In genomic region chr19:16247353-16248182, GRCh38 we compare ENCODE assay signal across 8 cellular contexts. TPM values are rescaled to one million over a fixed set of nuclear protein-coding genes. Genes with fewer than 3 reads are reported as not detected.
DNase-seq lines count a peak whose midpoint lies in the region; ATAC-seq and TF ChIP-seq lines count a peak whose summit lies in the region.

No MANE protein-coding gene starts in this region.

- DNase-seq in DMS153 (lab: John Stamatoyannopoulos, UW) (peak; percentile 11), Karpas-422 (peak; percentile 92), SJCRH30 (peak; percentile 88 to 94), fibroblast of the conjunctiva (ENCODE audit: low read depth) (peak; percentile 47), substantia nigra (lab: John Stamatoyannopoulos, UW) (peak in 46 of 49 donors; percentile 11 to 82 (median 54))
- DNase-seq in activated effector memory CD4-positive, alpha-beta T cell treated with anti-CD3 and anti-CD28 coated beads, Interleukin-2, amount 50 U/mL, for 16 hours, result peak; percentile 93

- no peaks in the 10 kb centered on the region for H3K27me3 ChIP-seq in Karpas-422 (ENCODE audit: low read length)
- H3K27me3 ChIP-seq in SJCRH30, result no peaks in the 10 kb centered on the region
- no peaks in the 10 kb centered on the region for H3K27me3 ChIP-seq in neutrophil

- TF ChIP-seq CTCF in neutrophil (IDR thresholded peaks at IDR 0.05), result peak; percentile 94

- H3K27ac ChIP-seq in Karpas-422 (ENCODE audit: low read length) (no peak overlapping the region), SJCRH30 (no peak overlapping the region), neutrophil (peak overlapping the region; percentile 31), substantia nigra (ENCODE audit: low read depth, low read length, poor library complexity, severe bottlenecking) (no peak overlapping the region)

- H4K20me1 ChIP-seq in Karpas-422 (ENCODE audit: insufficient read depth, low read depth, low read length), result no peaks in the 10 kb centered on the region

- H3K36me3 ChIP-seq in Karpas-422 (ENCODE audit: insufficient read depth, low read length) (no peaks in the 10 kb centered on the region), SJCRH30 (no peaks in the 10 kb centered on the region), neutrophil (no peaks in the 10 kb centered on the region)

- ATAC-seq in GM21526 (IDR thresholded peaks at IDR 0.05; ENCODE audit: low FRiP score, unreplicated experiment), result no peak

- H3K4me1 ChIP-seq in Karpas-422 (ENCODE audit: low read length) (no peaks in the 10 kb centered on the region; the same call in 1 of the 2 replicates), SJCRH30 (no peaks in the 10 kb centered on the region), neutrophil (ENCODE audit: control insufficient read depth in 1 of 2, insufficient read depth in 1 of 2, low read depth in 1 of 2, low read length in 1 of 2) (peaks cover 10% of the 10 kb centered on the region in 2 experiments)

- no peak overlapping the region for H3K4me2 ChIP-seq in Karpas-422 (ENCODE audit: low read depth, low read length, poor library complexity, severe bottlenecking)

- no peaks in the 10 kb centered on the region for H3K79me2 ChIP-seq in Karpas-422 (ENCODE audit: low read length)

- H2AFZ ChIP-seq in Karpas-422 (ENCODE audit: low read length), result no peak overlapping the region

- H3K9ac ChIP-seq in Karpas-422 (ENCODE audit: low read length), result no peak overlapping the region

- H3K9me2 ChIP-seq in Karpas-422 (replicated peaks; ENCODE audit: insufficient read depth, low read length), result no peaks in the 10 kb centered on the region

- no peak overlapping the region for H3K4me3 ChIP-seq in Karpas-422 (ENCODE audit: low read length)
- no peak overlapping the region for H3K4me3 ChIP-seq in SJCRH30
- H3K4me3 ChIP-seq in neutrophil (ENCODE audit: low read depth in 1 of 2, low read length in 1 of 2), result no peak overlapping the region

- H3K9me3 ChIP-seq in Karpas-422 (ENCODE audit: low read length), result no peaks in the 10 kb centered on the region
- H3K9me3 ChIP-seq in SJCRH30 (replicated peaks), result no peaks in the 10 kb centered on the region
- no peaks in the 10 kb centered on the region for H3K9me3 ChIP-seq in neutrophil

RNA-seq across cellular contexts. Expression of gene AP1M1, which starts 49.9 kb away (rescaled TPM):
- 43.3 and 68.5 TPM in 2 replicates for total RNA-seq in Karpas-422 (2014; rRNA removed; shearing (Covaris generic); ENCODE audit: low replicate concordance)
- 102 and 104 TPM in 2 replicates for total RNA-seq in SJCRH30 (2014; rRNA removed; shearing (Covaris generic))

Comparison
In these comparisons a context has a peak if more than half of its experiments do, and no peak if none do; other contexts are left out.
1. DNase-seq: peak in every context shown above with its lines; median percentile 93 in activated effector memory CD4-positive, alpha-beta T cell treated with anti-CD3 and anti-CD28 coated beads, Interleukin-2, amount 50 U/mL, for 16 hours; 92 in Karpas-422; 91 in SJCRH30; 54 in substantia nigra; 47 in fibroblast of the conjunctiva; 11 in DMS153.